ENCODE assay signal across 26 cellular contexts in the genomic region with DNA sequence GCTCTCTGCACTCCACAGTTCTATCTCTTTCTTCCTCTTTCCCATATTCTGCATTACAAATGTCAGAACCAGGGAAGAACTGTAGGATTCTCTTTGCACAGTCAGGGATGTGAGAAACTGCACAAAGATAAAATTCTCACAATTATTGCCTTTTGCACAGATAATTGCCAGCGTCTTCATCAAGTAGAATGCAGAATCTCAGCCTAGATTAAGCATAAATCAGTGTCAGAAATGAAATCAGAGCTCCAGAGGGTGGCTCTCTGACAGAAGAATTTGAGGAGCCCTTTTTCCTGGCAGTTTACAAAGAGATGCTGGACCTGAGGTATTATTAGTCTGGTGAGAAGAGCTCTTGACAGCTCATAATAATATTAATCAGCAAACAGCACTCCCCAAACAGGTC.
"Had no signal": no experiment of that assay in that cellular context is flagged by ENCODE, and none has a peak within 500 bp of the region (broad histone marks: within the 10 kb centered on the region; RNA-seq: fewer than 3 reads in every experiment).

No MANE protein-coding gene starts in this region.

- H3K27me3 Mint-ChIP-seq: activated CD4-positive, alpha-beta memory T cell treated with anti-CD3 and anti-CD28 coated beads, Interleukin-2, amount 10 ng/mL, durations not matched to agents 7 days and 5 days; activated CD4-positive, alpha-beta T cell treated with anti-CD3 and anti-CD28 coated beads for 36 hours; activated naive CD4-positive, alpha-beta T cell treated with anti-CD3 and anti-CD28 coated beads, Interleukin-2, amount 10 ng/mL, durations not matched to agents 7 days and 5 days; activated naive CD8-positive, alpha-beta T cell treated with anti-CD3 and anti-CD28 coated beads for 36 hours; T-cell had no signal

- H3K9me3 Mint-ChIP-seq: activated CD4-positive, alpha-beta memory T cell treated with anti-CD3 and anti-CD28 coated beads, Interleukin-2, amount 10 ng/mL, durations not matched to agents 7 days and 5 days; activated naive CD8-positive, alpha-beta T cell treated with anti-CD3 and anti-CD28 coated beads for 36 hours; activated T-helper 2 cell treated with anti-CD3 and anti-CD28 coated beads, Interferon-gamma antibody, Interleukin-2, Interleukin-4, amounts not matched to agents 10 μg/mL and 5 μg/mL and 100 μg/mL, durations not matched to agents 14 hours and 24 hours and 36 hours had no signal

- H3K36me3 Mint-ChIP-seq: activated naive CD4-positive, alpha-beta T cell treated with anti-CD3 and anti-CD28 coated beads, Interleukin-2, amount 10 ng/mL, durations not matched to agents 7 days and 5 days; activated naive CD8-positive, alpha-beta T cell treated with anti-CD3 and anti-CD28 coated beads for 36 hours; IgD-negative memory B cell; T-cell had no signal

- H3K4me3 Mint-ChIP-seq: activated CD4-positive, alpha-beta memory T cell treated with anti-CD3 and anti-CD28 coated beads, Interleukin-2, amount 10 ng/mL, durations not matched to agents 7 days and 5 days; activated CD4-positive, alpha-beta T cell treated with anti-CD3 and anti-CD28 coated beads for 36 hours; activated naive CD4-positive, alpha-beta T cell treated with anti-CD3 and anti-CD28 coated beads, Interleukin-2, amount 10 ng/mL, durations not matched to agents 7 days and 5 days; activated naive CD8-positive, alpha-beta T cell treated with anti-CD3 and anti-CD28 coated beads for 36 hours; activated T-cell treated with anti-CD3 and anti-CD28 coated beads, Interleukin-2, amount 50 U/mL, for 72 hours; IgD-negative memory B cell; T-cell had no signal

- H3K27ac Mint-ChIP-seq: activated CD4-positive, alpha-beta memory T cell treated with anti-CD3 and anti-CD28 coated beads, Interleukin-2, amount 10 ng/mL, durations not matched to agents 7 days and 5 days; activated CD4-positive, alpha-beta T cell treated with anti-CD3 and anti-CD28 coated beads for 36 hours; activated naive CD4-positive, alpha-beta T cell treated with anti-CD3 and anti-CD28 coated beads, Interleukin-2, amount 10 ng/mL, durations not matched to agents 7 days and 5 days; activated naive CD8-positive, alpha-beta T cell treated with anti-CD3 and anti-CD28 coated beads for 36 hours; activated T-cell treated with anti-CD3 and anti-CD28 coated beads, Interleukin-2, amount 50 U/mL, for 72 hours; activated T-helper 2 cell treated with anti-CD3 and anti-CD28 coated beads, Interferon-gamma antibody, Interleukin-2, Interleukin-4, amounts not matched to agents 10 μg/mL and 5 μg/mL and 100 μg/mL, durations not matched to agents 14 hours and 24 hours and 36 hours; IgD-negative memory B cell; T-cell had no signal

- DNase-seq: activated CD4-positive, alpha-beta memory T cell treated with anti-CD3 and anti-CD28 coated beads, Interleukin-2, amount 10 ng/mL, durations not matched to agents 7 days and 5 days; activated CD4-positive, alpha-beta T cell treated with anti-CD3 and anti-CD28 coated beads for 36 hours; activated CD4-positive, alpha-beta T cell treated with anti-CD3 and anti-CD28 coated beads, Interleukin-2, amount 50 U/mL, for 1 hour; activated gamma-delta T cell treated with Interleukin-2 at 50 U/mL for 16 hours; activated naive CD4-positive, alpha-beta T cell treated with anti-CD3 and anti-CD28 coated beads, Interleukin-2, amount 10 ng/mL, durations not matched to agents 7 days and 5 days; activated naive CD8-positive, alpha-beta T cell treated with anti-CD3 and anti-CD28 coated beads for 36 hours; activated T-cell treated with anti-CD3 and anti-CD28 coated beads for 4 hours; activated T-cell treated with anti-CD3 and anti-CD28 coated beads, Interleukin-2, amount 50 U/mL, for 72 hours; cerebellar nuclear complex; MG63; MV-4-11; NCI-H1436; NCI-H1694 treated with DMSO at 0.1 percent for 48 hours; NCI-H2171; NCI-H345; NCI-H510A; NCI-H526 treated with DMSO at 0.1 percent for 48 hours; NK-92 treated with Interleukin-12 subunit alpha and Interleukin-12 subunit beta, amount 100 ng/mL, for 24 hours; OCI-M1; RPMI8226; T-cell; T-helper 2 cell; T1000; WERI-Rb-1 had no signal

- H3K4me1 Mint-ChIP-seq: activated CD4-positive, alpha-beta memory T cell treated with anti-CD3 and anti-CD28 coated beads, Interleukin-2, amount 10 ng/mL, durations not matched to agents 7 days and 5 days; activated CD4-positive, alpha-beta T cell treated with anti-CD3 and anti-CD28 coated beads for 36 hours; activated naive CD4-positive, alpha-beta T cell treated with anti-CD3 and anti-CD28 coated beads, Interleukin-2, amount 10 ng/mL, durations not matched to agents 7 days and 5 days; activated naive CD8-positive, alpha-beta T cell treated with anti-CD3 and anti-CD28 coated beads for 36 hours; IgD-negative memory B cell; T-cell had no signal
